1 cellular context compared by ENCODE assay signal in the genomic region with DNA sequence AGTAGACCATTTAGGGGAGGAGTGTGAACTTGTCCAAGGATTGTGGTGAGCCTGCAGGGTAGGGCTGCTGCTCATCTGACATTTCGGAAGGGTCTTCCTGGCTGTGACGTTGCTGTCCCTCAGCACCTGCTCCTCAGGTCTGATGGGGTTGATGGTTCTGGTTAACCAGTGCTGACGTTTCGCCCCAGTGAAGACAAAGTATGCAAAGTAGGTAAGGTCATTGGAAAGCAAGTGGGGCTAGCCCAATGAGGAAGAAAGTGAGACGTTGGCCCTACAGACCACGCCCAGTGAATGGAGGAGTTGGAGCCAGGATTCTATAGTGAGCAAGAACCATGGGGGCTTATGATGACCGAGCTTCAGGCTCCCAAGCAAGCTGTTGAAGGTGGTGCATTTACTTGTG.
TF ChIP-seq lines count a peak whose summit lies in the region.

No MANE protein-coding gene starts in this region.

TF ChIP-seq in GM12878, 131 proteins besides CTCF, POLR2A, EP300 and RAD21 (continues in another document):
- TF ChIP-seq CREB1 (IDR thresholded peaks at IDR 0.05; ENCODE audit: low read depth) (peak; percentile 72), RELB (IDR thresholded peaks at IDR 0.05; ENCODE audit: low read depth) (no peak), CHD2 (IDR thresholded peaks at IDR 0.05; ENCODE audit: borderline replicate concordance, low read depth, low read length) (no peak), FOXM1 (IDR thresholded peaks at IDR 0.05; ENCODE audit: low read depth, low read length) (no peak), NRF1 (conservative IDR thresholded peaks at IDR 0.05; ENCODE audit: low read depth, low read length) (no peak), TARDBP (IDR thresholded peaks at IDR 0.05; ENCODE audit: borderline replicate concordance) (no peak), MTA2 (IDR thresholded peaks at IDR 0.05; ENCODE audit: low read depth) (peak; percentile 42; the same call in 1 of the 2 replicates), PAX5 (IDR thresholded peaks at IDR 0.05; ENCODE audit: borderline replicate concordance, low read depth, low read length) (no peak), CHD1 (IDR thresholded peaks at IDR 0.05; ENCODE audit: low read depth, low read length) (no peak), YBX1 (IDR thresholded peaks at IDR 0.05) (no peak), MEF2B (IDR thresholded peaks at IDR 0.05; ENCODE audit: partially characterized antibody, poor library complexity, severe bottlenecking) (no peak), HSF1 (IDR thresholded peaks at IDR 0.05; ENCODE audit: low read depth, low read length) (no peak), BCL3 (IDR thresholded peaks at IDR 0.05; ENCODE audit: borderline replicate concordance, insufficient read depth, low read depth, low read length, poor library complexity, severe bottlenecking) (no peak), SREBF1 (IDR thresholded peaks at IDR 0.05; ENCODE audit: low read length) (no peak), ZNF24 (IDR thresholded peaks at IDR 0.05) (no peak), TCF12 (IDR thresholded peaks at IDR 0.05; ENCODE audit: low read depth, low read length) (0 out of 2 replicates have a peak, but pooled peaks have one; percentile 55), GATAD2B (conservative IDR thresholded peaks at IDR 0.05; ENCODE audit: low read depth) (no peak), PML (IDR thresholded peaks at IDR 0.05; ENCODE audit: low read length) (no peak), EGR1 (IDR thresholded peaks at IDR 0.05; ENCODE audit: borderline replicate concordance in 1 of 2, low read depth in 2 of 2, low read length in 2 of 2) (no peak), TCF7 (IDR thresholded peaks at IDR 0.05; ENCODE audit: borderline replicate concordance) (no peak), ATF7 (IDR thresholded peaks at IDR 0.05; ENCODE audit: low read depth) (peak; percentile 13; the same call in 1 of the 2 replicates), SMAD1 (IDR thresholded peaks at IDR 0.05; ENCODE audit: low read depth, partially characterized antibody) (no peak), RUNX3 (IDR thresholded peaks at IDR 0.05; ENCODE audit: low read length) (peak; percentile 42), BACH1 (IDR thresholded peaks at IDR 0.05; ENCODE audit: borderline replicate concordance) (no peak), ZBTB4 (CRISPR knock-in tag; IDR thresholded peaks at IDR 0.05) (no peak), MXI1 (IDR thresholded peaks at IDR 0.05; ENCODE audit: low read depth, low read length) (no peak), SPI1 (IDR thresholded peaks at IDR 0.05; ENCODE audit: borderline replicate concordance, insufficient read depth, low read depth, low read length) (no peak), PKNOX1 (IDR thresholded peaks at IDR 0.05) (no peak; the same call in 1 of the 2 replicates), MEF2A (IDR thresholded peaks at IDR 0.05; ENCODE audit: insufficient read depth, low read depth, low read length) (no peak), RCOR1 (conservative IDR thresholded peaks at IDR 0.05; ENCODE audit: low read depth, low read length) (no peak), SREBF2 (IDR thresholded peaks at IDR 0.05; ENCODE audit: low read length) (no peak), MTA3 (IDR thresholded peaks at IDR 0.05; ENCODE audit: borderline replicate concordance, low read length) (no peak), IKZF1 (conservative IDR thresholded peaks at IDR 0.05) (peak; percentile 24; the same call in 1 of the 2 replicates), SUZ12 (IDR thresholded peaks at IDR 0.05; ENCODE audit: unreplicated experiment) (no peak), CREM (IDR thresholded peaks at IDR 0.05; ENCODE audit: low read depth) (0 out of 2 replicates have a peak, but pooled peaks have one; percentile 34), POU2F2 (IDR thresholded peaks at IDR 0.05; ENCODE audit: borderline replicate concordance, low read depth, low read length) (peak; percentile 84; the same call in 2 of the 3 replicates), BHLHE40 (IDR thresholded peaks at IDR 0.05; ENCODE audit: borderline replicate concordance in 1 of 2, low read depth in 2 of 2, low read length in 1 of 2) (peak in 1 of 2 experiments; percentile 18; a peak in 1 of 4 replicates), HCFC1 (IDR thresholded peaks at IDR 0.05; ENCODE audit: low read length) (no peak), ESRRA (IDR thresholded peaks at IDR 0.05; ENCODE audit: low read length) (no peak)
- TF ChIP-seq, protein P1, sequence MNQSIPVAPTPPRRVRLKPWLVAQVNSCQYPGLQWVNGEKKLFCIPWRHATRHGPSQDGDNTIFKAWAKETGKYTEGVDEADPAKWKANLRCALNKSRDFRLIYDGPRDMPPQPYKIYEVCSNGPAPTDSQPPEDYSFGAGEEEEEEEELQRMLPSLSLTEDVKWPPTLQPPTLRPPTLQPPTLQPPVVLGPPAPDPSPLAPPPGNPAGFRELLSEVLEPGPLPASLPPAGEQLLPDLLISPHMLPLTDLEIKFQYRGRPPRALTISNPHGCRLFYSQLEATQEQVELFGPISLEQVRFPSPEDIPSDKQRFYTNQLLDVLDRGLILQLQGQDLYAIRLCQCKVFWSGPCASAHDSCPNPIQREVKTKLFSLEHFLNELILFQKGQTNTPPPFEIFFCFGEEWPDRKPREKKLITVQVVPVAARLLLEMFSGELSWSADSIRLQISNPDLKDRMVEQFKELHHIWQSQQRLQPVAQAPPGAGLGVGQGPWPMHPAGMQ (IDR thresholded peaks at IDR 0.05; ENCODE audit: borderline replicate concordance): no peak
- TF ChIP-seq, protein P2, sequence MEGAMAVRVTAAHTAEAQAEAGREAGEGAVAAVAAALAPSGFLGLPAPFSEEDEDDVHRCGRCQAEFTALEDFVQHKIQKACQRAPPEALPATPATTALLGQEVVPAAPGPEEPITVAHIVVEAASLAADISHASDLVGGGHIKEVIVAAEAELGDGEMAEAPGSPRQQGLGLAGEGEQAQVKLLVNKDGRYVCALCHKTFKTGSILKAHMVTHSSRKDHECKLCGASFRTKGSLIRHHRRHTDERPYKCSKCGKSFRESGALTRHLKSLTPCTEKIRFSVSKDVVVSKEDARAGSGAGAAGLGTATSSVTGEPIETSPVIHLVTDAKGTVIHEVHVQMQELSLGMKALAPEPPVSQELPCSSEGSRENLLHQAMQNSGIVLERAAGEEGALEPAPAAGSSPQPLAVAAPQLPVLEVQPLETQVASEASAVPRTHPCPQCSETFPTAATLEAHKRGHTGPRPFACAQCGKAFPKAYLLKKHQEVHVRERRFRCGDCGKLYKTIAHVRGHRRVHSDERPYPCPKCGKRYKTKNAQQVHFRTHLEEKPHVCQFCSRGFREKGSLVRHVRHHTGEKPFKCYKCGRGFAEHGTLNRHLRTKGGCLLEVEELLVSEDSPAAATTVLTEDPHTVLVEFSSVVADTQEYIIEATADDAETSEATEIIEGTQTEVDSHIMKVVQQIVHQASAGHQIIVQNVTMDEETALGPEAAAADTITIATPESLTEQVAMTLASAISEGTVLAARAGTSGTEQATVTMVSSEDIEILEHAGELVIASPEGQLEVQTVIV (IDR thresholded peaks at IDR 0.05; ENCODE audit: borderline replicate concordance, partially characterized antibody): no peak
- TF ChIP-seq, protein P3, sequence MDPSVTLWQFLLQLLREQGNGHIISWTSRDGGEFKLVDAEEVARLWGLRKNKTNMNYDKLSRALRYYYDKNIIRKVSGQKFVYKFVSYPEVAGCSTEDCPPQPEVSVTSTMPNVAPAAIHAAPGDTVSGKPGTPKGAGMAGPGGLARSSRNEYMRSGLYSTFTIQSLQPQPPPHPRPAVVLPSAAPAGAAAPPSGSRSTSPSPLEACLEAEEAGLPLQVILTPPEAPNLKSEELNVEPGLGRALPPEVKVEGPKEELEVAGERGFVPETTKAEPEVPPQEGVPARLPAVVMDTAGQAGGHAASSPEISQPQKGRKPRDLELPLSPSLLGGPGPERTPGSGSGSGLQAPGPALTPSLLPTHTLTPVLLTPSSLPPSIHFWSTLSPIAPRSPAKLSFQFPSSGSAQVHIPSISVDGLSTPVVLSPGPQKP (IDR thresholded peaks at IDR 0.05; ENCODE audit: low read depth, low read length): no peak
- TF ChIP-seq, protein P4, sequence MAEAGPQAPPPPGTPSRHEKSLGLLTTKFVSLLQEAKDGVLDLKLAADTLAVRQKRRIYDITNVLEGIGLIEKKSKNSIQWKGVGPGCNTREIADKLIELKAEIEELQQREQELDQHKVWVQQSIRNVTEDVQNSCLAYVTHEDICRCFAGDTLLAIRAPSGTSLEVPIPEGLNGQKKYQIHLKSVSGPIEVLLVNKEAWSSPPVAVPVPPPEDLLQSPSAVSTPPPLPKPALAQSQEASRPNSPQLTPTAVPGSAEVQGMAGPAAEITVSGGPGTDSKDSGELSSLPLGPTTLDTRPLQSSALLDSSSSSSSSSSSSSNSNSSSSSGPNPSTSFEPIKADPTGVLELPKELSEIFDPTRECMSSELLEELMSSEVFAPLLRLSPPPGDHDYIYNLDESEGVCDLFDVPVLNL (IDR thresholded peaks at IDR 0.05; ENCODE audit: low read depth, low read length): no peak
